ENCODE assay signal across 1 cellular context in the genomic region with DNA sequence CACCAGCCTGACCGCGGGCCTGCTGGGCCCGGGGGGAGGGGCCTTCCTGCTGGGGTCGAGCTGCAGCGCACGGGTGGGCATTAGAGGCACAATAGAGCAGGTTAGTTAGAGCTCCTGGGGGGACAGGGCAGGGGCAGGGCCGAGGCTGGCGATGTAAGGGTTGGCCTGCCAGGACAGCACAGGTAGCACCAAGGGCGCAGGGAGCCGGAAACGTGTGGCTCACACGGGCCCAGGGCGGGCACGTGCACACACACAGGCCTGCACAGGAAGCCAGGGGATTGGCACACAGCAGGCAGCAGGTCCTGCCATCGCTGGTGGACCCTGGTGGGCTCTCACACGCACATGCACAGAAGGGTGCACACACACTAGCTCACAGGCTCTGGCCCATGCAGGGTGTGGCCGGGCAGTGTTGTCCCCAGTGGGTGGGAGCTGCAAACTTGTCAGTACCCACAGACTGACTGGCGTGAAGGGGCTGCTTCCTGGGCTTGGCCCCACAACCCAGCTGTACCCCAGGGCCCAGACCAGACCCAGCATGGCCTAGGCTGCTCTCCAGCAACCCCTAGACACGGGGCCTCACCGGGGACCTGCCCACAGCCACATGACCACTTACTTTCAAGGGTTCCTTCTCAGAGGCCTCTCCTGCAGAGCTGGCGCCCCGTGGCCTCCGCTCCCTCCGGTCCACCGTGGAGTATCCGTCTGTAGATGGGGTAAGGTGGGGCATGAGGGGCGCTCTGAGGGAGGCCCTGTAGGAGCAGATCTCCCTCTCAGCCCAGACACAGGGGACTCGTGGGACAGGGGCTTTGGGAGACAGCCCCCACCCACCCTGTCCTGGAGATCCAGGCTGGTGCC.
TF ChIP-seq lines count a peak whose summit lies in the region.

No MANE protein-coding gene starts in this region.

TF ChIP-seq in K562, 482 proteins besides CTCF, POLR2A, EP300 and RAD21 (continued from another document):
- TF ChIP-seq, protein P1, sequence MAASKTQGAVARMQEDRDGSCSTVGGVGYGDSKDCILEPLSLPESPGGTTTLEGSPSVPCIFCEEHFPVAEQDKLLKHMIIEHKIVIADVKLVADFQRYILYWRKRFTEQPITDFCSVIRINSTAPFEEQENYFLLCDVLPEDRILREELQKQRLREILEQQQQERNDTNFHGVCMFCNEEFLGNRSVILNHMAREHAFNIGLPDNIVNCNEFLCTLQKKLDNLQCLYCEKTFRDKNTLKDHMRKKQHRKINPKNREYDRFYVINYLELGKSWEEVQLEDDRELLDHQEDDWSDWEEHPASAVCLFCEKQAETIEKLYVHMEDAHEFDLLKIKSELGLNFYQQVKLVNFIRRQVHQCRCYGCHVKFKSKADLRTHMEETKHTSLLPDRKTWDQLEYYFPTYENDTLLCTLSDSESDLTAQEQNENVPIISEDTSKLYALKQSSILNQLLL (CRISPR knock-in tag; IDR thresholded peaks at IDR 0.05; ENCODE audit: borderline replicate concordance), result 0 out of 2 replicates have a peak, but pooled peaks have one; percentile 10
- TF ChIP-seq EP400 (IDR thresholded peaks at IDR 0.05) (no peak), PRMT5 (CRISPR knock-in tag; IDR thresholded peaks at IDR 0.05) (peak; percentile 68; the same call in 1 of the 2 replicates), ZBED1 (IDR thresholded peaks at IDR 0.05) (no peak), LARP7 (IDR thresholded peaks at IDR 0.05) (no peak), PHTF2 (CRISPR knock-in tag; IDR thresholded peaks at IDR 0.05) (no peak), MYNN (IDR thresholded peaks at IDR 0.05) (peak; percentile 49; the same call in 1 of the 2 replicates), MYNN (CRISPR knock-in tag; IDR thresholded peaks at IDR 0.05) (no peak), NCOR1 (IDR thresholded peaks at IDR 0.05) (no peak), NR4A1 (CRISPR knock-in tag; IDR thresholded peaks at IDR 0.05) (0 out of 2 replicates have a peak, but pooled peaks have one; percentile 30), NR4A1 (tag; IDR thresholded peaks at IDR 0.05) (no peak), HMGN3 (IDR thresholded peaks at IDR 0.05; ENCODE audit: borderline replicate concordance, extremely low read depth, insufficient read length, low read depth, low read length) (no peak), HNRNPL (IDR thresholded peaks at IDR 0.05; ENCODE audit: low read depth, low read length) (peak; percentile 69; the same call in 1 of the 2 replicates), CBFA2T3 (IDR thresholded peaks at IDR 0.05) (no peak), NFE2 (IDR thresholded peaks at IDR 0.05; ENCODE audit: low read depth) (no peak), RHOXF2B (CRISPR knock-in tag; conservative IDR thresholded peaks at IDR 0.05) (no peak), SRSF1 (IDR thresholded peaks at IDR 0.05; ENCODE audit: low read depth, low read length) (no peak), KDM1A (IDR thresholded peaks at IDR 0.05) (no peak), DPF2 (IDR thresholded peaks at IDR 0.05) (no peak), TRIM24 (IDR thresholded peaks at IDR 0.05) (no peak), POLR2AphosphoS2 (IDR thresholded peaks at IDR 0.05; ENCODE audit: low read length) (peak; percentile 28; the same call in 1 of the 2 replicates), GATAD2A (IDR thresholded peaks at IDR 0.05) (no peak), NFXL1 (CRISPR knock-in tag; IDR thresholded peaks at IDR 0.05) (no peak), FOXA3 (CRISPR knock-in tag; conservative IDR thresholded peaks at IDR 0.05 in 1 of 2, IDR thresholded peaks at IDR 0.05 in 1 of 2) (no peak), ZNF444 (CRISPR knock-in tag; IDR thresholded peaks at IDR 0.05) (peak; percentile 15; the same call in 1 of the 2 replicates), RBM39 (optimal IDR thresholded peaks at IDR 0.05; ENCODE audit: low read depth, low read length) (no peak), TAF9B (IDR thresholded peaks at IDR 0.05; ENCODE audit: partially characterized antibody) (no peak), CC2D1A (IDR thresholded peaks at IDR 0.05) (no peak), POLR3G (IDR thresholded peaks at IDR 0.05; ENCODE audit: extremely low read depth, insufficient read length, insufficient replicate concordance) (no peak), NR1H2 (CRISPR knock-in tag; IDR thresholded peaks at IDR 0.05) (no peak), ZNF717 (CRISPR knock-in tag; IDR thresholded peaks at IDR 0.05) (0 out of 2 replicates have a peak, but pooled peaks have one; percentile 46), CBX1 (IDR thresholded peaks at IDR 0.05; ENCODE audit: low read depth) (no peak), ZBTB7A (IDR thresholded peaks at IDR 0.05; ENCODE audit: borderline replicate concordance, control insufficient read depth, low read depth, low read length) (peak; percentile 5; the same call in 1 of the 2 replicates), FOXK2 (conservative IDR thresholded peaks at IDR 0.05 in 1 of 2, IDR thresholded peaks at IDR 0.05 in 1 of 2; ENCODE audit: low read depth in 2 of 2) (no peak), GABPB1 (CRISPR knock-in tag; IDR thresholded peaks at IDR 0.05) (no peak), CBFA2T2 (conservative IDR thresholded peaks at IDR 0.05) (no peak)
- TF ChIP-seq, protein P2, sequence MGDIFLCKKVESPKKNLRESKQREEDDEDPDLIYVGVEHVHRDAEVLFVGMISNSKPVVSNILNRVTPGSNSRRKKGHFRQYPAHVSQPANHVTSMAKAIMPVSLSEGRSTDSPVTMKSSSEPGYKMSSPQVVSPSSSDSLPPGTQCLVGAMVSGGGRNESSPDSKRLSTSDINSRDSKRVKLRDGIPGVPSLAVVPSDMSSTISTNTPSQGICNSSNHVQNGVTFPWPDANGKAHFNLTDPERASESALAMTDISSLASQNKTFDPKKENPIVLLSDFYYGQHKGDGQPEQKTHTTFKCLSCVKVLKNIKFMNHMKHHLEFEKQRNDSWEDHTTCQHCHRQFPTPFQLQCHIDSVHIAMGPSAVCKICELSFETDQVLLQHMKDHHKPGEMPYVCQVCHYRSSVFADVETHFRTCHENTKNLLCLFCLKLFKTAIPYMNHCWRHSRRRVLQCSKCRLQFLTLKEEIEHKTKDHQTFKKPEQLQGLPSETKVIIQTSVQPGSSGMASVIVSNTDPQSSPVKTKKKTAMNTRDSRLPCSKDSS (IDR thresholded peaks at IDR 0.05; ENCODE audit: low read depth, partially characterized antibody), result no peak
- TF ChIP-seq, protein P3, sequence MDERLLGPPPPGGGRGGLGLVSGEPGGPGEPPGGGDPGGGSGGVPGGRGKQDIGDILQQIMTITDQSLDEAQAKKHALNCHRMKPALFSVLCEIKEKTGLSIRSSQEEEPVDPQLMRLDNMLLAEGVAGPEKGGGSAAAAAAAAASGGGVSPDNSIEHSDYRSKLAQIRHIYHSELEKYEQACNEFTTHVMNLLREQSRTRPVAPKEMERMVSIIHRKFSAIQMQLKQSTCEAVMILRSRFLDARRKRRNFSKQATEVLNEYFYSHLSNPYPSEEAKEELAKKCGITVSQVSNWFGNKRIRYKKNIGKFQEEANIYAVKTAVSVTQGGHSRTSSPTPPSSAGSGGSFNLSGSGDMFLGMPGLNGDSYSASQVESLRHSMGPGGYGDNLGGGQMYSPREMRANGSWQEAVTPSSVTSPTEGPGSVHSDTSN (CRISPR knock-in tag; IDR thresholded peaks at IDR 0.05; ENCODE audit: low read depth), result no peak
- TF ChIP-seq, protein P3 (tag; conservative IDR thresholded peaks at IDR 0.05; ENCODE audit: low read depth), result no peak
- TF ChIP-seq, protein P4, sequence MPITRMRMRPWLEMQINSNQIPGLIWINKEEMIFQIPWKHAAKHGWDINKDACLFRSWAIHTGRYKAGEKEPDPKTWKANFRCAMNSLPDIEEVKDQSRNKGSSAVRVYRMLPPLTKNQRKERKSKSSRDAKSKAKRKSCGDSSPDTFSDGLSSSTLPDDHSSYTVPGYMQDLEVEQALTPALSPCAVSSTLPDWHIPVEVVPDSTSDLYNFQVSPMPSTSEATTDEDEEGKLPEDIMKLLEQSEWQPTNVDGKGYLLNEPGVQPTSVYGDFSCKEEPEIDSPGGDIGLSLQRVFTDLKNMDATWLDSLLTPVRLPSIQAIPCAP (CRISPR knock-in tag; IDR thresholded peaks at IDR 0.05; ENCODE audit: borderline replicate concordance), result no peak
- TF ChIP-seq, protein P5, sequence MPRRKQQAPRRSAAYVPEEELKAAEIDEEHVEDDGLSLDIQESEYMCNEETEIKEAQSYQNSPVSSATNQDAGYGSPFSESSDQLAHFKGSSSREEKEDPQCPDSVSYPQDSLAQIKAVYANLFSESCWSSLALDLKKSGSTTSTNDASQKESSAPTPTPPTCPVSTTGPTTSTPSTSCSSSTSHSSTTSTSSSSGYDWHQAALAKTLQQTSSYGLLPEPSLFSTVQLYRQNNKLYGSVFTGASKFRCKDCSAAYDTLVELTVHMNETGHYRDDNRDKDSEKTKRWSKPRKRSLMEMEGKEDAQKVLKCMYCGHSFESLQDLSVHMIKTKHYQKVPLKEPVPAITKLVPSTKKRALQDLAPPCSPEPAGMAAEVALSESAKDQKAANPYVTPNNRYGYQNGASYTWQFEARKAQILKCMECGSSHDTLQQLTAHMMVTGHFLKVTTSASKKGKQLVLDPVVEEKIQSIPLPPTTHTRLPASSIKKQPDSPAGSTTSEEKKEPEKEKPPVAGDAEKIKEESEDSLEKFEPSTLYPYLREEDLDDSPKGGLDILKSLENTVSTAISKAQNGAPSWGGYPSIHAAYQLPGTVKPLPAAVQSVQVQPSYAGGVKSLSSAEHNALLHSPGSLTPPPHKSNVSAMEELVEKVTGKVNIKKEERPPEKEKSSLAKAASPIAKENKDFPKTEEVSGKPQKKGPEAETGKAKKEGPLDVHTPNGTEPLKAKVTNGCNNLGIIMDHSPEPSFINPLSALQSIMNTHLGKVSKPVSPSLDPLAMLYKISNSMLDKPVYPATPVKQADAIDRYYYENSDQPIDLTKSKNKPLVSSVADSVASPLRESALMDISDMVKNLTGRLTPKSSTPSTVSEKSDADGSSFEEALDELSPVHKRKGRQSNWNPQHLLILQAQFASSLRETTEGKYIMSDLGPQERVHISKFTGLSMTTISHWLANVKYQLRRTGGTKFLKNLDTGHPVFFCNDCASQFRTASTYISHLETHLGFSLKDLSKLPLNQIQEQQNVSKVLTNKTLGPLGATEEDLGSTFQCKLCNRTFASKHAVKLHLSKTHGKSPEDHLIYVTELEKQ (CRISPR knock-in tag; IDR thresholded peaks at IDR 0.05), result no peak
- TF ChIP-seq, protein P6, sequence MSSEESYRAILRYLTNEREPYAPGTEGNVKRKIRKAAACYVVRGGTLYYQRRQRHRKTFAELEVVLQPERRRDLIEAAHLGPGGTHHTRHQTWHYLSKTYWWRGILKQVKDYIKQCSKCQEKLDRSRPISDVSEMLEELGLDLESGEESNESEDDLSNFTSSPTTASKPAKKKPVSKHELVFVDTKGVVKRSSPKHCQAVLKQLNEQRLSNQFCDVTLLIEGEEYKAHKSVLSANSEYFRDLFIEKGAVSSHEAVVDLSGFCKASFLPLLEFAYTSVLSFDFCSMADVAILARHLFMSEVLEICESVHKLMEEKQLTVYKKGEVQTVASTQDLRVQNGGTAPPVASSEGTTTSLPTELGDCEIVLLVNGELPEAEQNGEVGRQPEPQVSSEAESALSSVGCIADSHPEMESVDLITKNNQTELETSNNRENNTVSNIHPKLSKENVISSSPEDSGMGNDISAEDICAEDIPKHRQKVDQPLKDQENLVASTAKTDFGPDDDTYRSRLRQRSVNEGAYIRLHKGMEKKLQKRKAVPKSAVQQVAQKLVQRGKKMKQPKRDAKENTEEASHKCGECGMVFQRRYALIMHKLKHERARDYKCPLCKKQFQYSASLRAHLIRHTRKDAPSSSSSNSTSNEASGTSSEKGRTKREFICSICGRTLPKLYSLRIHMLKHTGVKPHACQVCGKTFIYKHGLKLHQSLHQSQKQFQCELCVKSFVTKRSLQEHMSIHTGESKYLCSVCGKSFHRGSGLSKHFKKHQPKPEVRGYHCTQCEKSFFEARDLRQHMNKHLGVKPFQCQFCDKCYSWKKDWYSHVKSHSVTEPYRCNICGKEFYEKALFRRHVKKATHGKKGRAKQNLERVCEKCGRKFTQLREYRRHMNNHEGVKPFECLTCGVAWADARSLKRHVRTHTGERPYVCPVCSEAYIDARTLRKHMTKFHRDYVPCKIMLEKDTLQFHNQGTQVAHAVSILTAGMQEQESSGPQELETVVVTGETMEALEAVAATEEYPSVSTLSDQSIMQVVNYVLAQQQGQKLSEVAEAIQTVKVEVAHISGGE (CRISPR knock-in tag; IDR thresholded peaks at IDR 0.05), result no peak
- TF ChIP-seq, protein P7, sequence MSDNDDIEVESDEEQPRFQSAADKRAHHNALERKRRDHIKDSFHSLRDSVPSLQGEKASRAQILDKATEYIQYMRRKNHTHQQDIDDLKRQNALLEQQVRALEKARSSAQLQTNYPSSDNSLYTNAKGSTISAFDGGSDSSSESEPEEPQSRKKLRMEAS (CRISPR knock-in tag; IDR thresholded peaks at IDR 0.05), result no peak
- TF ChIP-seq, protein P8, sequence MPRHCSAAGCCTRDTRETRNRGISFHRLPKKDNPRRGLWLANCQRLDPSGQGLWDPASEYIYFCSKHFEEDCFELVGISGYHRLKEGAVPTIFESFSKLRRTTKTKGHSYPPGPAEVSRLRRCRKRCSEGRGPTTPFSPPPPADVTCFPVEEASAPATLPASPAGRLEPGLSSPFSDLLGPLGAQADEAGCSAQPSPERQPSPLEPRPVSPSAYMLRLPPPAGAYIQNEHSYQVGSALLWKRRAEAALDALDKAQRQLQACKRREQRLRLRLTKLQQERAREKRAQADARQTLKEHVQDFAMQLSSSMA (CRISPR knock-in tag; IDR thresholded peaks at IDR 0.05), result no peak
